ENCODE assay signal across 20 cellular contexts in genomic region chr12:107493135-107493494, GRCh38.
DNase-seq lines count a peak whose midpoint lies in the region; ATAC-seq and TF ChIP-seq lines count a peak whose summit lies in the region.
"Had no signal": no experiment of that assay in that cellular context is flagged by ENCODE, and none has a peak within 500 bp of the region (broad histone marks: within the 10 kb centered on the region; RNA-seq: fewer than 3 reads in every experiment).

No MANE protein-coding gene starts in this region.

- intact Hi-C loops in left ventricle myocardium inferior (cut with micrococcal nuclease), result no loop called here

- no peaks in the 10 kb centered on the region for H3K36me3 ChIP-seq in left ventricle myocardium inferior
- H3K36me3 ChIP-seq: breast epithelium, gastroesophageal sphincter, HAP-1, SJCRH30 had no signal

- peaks cover 29% of the 10 kb centered on the region for H3K4me1 ChIP-seq in left ventricle myocardium inferior
- H3K4me1 ChIP-seq: gastroesophageal sphincter, HAP-1, SJCRH30 had no signal

- ATAC-seq in HG03103 (IDR thresholded peaks at IDR 0.05; ENCODE audit: low read depth, unreplicated experiment), result peak; percentile 3
- no peak for ATAC-seq in activated naive CD8-positive, alpha-beta T cell treated with anti-CD3 and anti-CD28 coated beads, Interleukin-2, amount 10 ng/mL, durations not matched to agents 7 days and 5 days (ENCODE audit: low read depth)
- ATAC-seq in stimulated activated effector memory CD8-positive, alpha-beta T cell treated with anti-CD3 and anti-CD28 coated beads, Interleukin-12 subunit alpha, Interleukin-12 subunit beta, amount 100 ng/mL, for 72 hours, result no peak
- ATAC-seq: activated CD4-positive, CD25-positive, alpha-beta regulatory T cell treated with anti-CD3 and anti-CD28 coated beads, Interleukin-2, amount 50 U/mL, for 24 hours; gastroesophageal sphincter had no signal

- H3K4me3 Mint-ChIP-seq in activated naive CD4-positive, alpha-beta T cell treated with anti-CD3 and anti-CD28 coated beads, Interleukin-2, amount 10 ng/mL, durations not matched to agents 7 days and 5 days, result no peak overlapping the region
- peak overlapping the region; percentile 61 for H3K4me3 Mint-ChIP-seq in activated naive CD8-positive, alpha-beta T cell treated with anti-CD3 and anti-CD28 coated beads, Interleukin-2, amount 10 ng/mL, durations not matched to agents 7 days and 5 days
- no peak overlapping the region for H3K4me3 Mint-ChIP-seq in stimulated activated effector memory CD8-positive, alpha-beta T cell treated with anti-CD3 and anti-CD28 coated beads, Interleukin-12 subunit alpha, Interleukin-12 subunit beta, amount 100 ng/mL, for 72 hours
- H3K4me3 Mint-ChIP-seq in glutamatergic neuron (ENCODE audit: unreplicated experiment), result no peak overlapping the region

- DNase-seq in activated naive CD4-positive, alpha-beta T cell treated with anti-CD3 and anti-CD28 coated beads, Interleukin-2, amount 10 ng/mL, durations not matched to agents 7 days and 5 days, result no peak
- DNase-seq in activated naive CD4-positive, alpha-beta T cell (lab: John Stamatoyannopoulos, UW), result no peak
- no peak for DNase-seq in activated naive CD8-positive, alpha-beta T cell treated with anti-CD3 and anti-CD28 coated beads, Interleukin-2, amount 10 ng/mL, durations not matched to agents 7 days and 5 days
- DNase-seq in stimulated activated effector memory CD8-positive, alpha-beta T cell treated with anti-CD3 and anti-CD28 coated beads, Interleukin-12 subunit alpha, Interleukin-12 subunit beta, amount 100 ng/mL, for 72 hours (ENCODE audit: low spot score in 2 of 2), result no peak
- no peak for DNase-seq in glutamatergic neuron
- DNase-seq in left ventricle myocardium inferior, result no peak
- DNase-seq in LoVo (ENCODE audit: low spot score), result no peak
- DNase-seq: dorsolateral prefrontal cortex, erythroblast, KG1, NCI-H1092, NCI-H2107, NCI-H524 treated with DMSO at 0.1 percent for 48 hours, nucleus accumbens, SJCRH30 had no signal

- H3K4me1 Mint-ChIP-seq in activated naive CD4-positive, alpha-beta T cell treated with anti-CD3 and anti-CD28 coated beads, Interleukin-2, amount 10 ng/mL, durations not matched to agents 7 days and 5 days, result peaks cover 19% of the 10 kb centered on the region
- H3K4me1 Mint-ChIP-seq in activated naive CD8-positive, alpha-beta T cell treated with anti-CD3 and anti-CD28 coated beads, Interleukin-2, amount 10 ng/mL, durations not matched to agents 7 days and 5 days, result peaks cover 16% of the 10 kb centered on the region
- peaks cover 16% of the 10 kb centered on the region for H3K4me1 Mint-ChIP-seq in stimulated activated effector memory CD8-positive, alpha-beta T cell treated with anti-CD3 and anti-CD28 coated beads, Interleukin-12 subunit alpha, Interleukin-12 subunit beta, amount 100 ng/mL, for 72 hours
- no peaks in the 10 kb centered on the region for H3K4me1 Mint-ChIP-seq in glutamatergic neuron (ENCODE audit: low read depth, unreplicated experiment)

- H3K9me3 Mint-ChIP-seq in activated naive CD4-positive, alpha-beta T cell treated with anti-CD3 and anti-CD28 coated beads, Interleukin-2, amount 10 ng/mL, durations not matched to agents 7 days and 5 days, result peaks cover 3% of the 10 kb centered on the region
- peaks cover 7% of the 10 kb centered on the region for H3K9me3 Mint-ChIP-seq in activated naive CD8-positive, alpha-beta T cell treated with anti-CD3 and anti-CD28 coated beads, Interleukin-2, amount 10 ng/mL, durations not matched to agents 7 days and 5 days
- H3K9me3 Mint-ChIP-seq in stimulated activated effector memory CD8-positive, alpha-beta T cell treated with anti-CD3 and anti-CD28 coated beads, Interleukin-12 subunit alpha, Interleukin-12 subunit beta, amount 100 ng/mL, for 72 hours, result no peaks in the 10 kb centered on the region
- H3K9me3 Mint-ChIP-seq in glutamatergic neuron (ENCODE audit: unreplicated experiment), result peaks cover 4% of the 10 kb centered on the region

- peaks cover 2% of the 10 kb centered on the region for H3K36me3 Mint-ChIP-seq in activated naive CD4-positive, alpha-beta T cell treated with anti-CD3 and anti-CD28 coated beads, Interleukin-2, amount 10 ng/mL, durations not matched to agents 7 days and 5 days
- H3K36me3 Mint-ChIP-seq in activated naive CD8-positive, alpha-beta T cell treated with anti-CD3 and anti-CD28 coated beads, Interleukin-2, amount 10 ng/mL, durations not matched to agents 7 days and 5 days, result peaks cover 10% of the 10 kb centered on the region
- H3K36me3 Mint-ChIP-seq in stimulated activated effector memory CD8-positive, alpha-beta T cell treated with anti-CD3 and anti-CD28 coated beads, Interleukin-12 subunit alpha, Interleukin-12 subunit beta, amount 100 ng/mL, for 72 hours, result no peaks in the 10 kb centered on the region
- no peaks in the 10 kb centered on the region for H3K36me3 Mint-ChIP-seq in glutamatergic neuron (ENCODE audit: unreplicated experiment)

- H3K27ac Mint-ChIP-seq in activated naive CD4-positive, alpha-beta T cell treated with anti-CD3 and anti-CD28 coated beads, Interleukin-2, amount 10 ng/mL, durations not matched to agents 7 days and 5 days, result peak overlapping the region; percentile 68
- H3K27ac Mint-ChIP-seq in activated naive CD8-positive, alpha-beta T cell treated with anti-CD3 and anti-CD28 coated beads, Interleukin-2, amount 10 ng/mL, durations not matched to agents 7 days and 5 days, result peak overlapping the region; percentile 90
- peak overlapping the region; percentile 73 for H3K27ac Mint-ChIP-seq in stimulated activated effector memory CD8-positive, alpha-beta T cell treated with anti-CD3 and anti-CD28 coated beads, Interleukin-12 subunit alpha, Interleukin-12 subunit beta, amount 100 ng/mL, for 72 hours
- H3K27ac Mint-ChIP-seq in glutamatergic neuron (ENCODE audit: unreplicated experiment), result no peak overlapping the region

- CTCF ChIA-PET in activated naive CD4-positive, alpha-beta T cell treated with anti-CD3 and anti-CD28 coated beads, Interleukin-2, amount 10 ng/mL, durations not matched to agents 7 days and 5 days (lab: Charles Lee), result no interaction called here

- no peaks in the 10 kb centered on the region for H3K27me3 Mint-ChIP-seq in activated naive CD4-positive, alpha-beta T cell treated with anti-CD3 and anti-CD28 coated beads, Interleukin-2, amount 10 ng/mL, durations not matched to agents 7 days and 5 days
- no peaks in the 10 kb centered on the region for H3K27me3 Mint-ChIP-seq in activated naive CD8-positive, alpha-beta T cell treated with anti-CD3 and anti-CD28 coated beads, Interleukin-2, amount 10 ng/mL, durations not matched to agents 7 days and 5 days
- peaks cover 2% of the 10 kb centered on the region for H3K27me3 Mint-ChIP-seq in glutamatergic neuron (ENCODE audit: unreplicated experiment)

- no peak overlapping the region for H3K27ac ChIP-seq in left ventricle myocardium inferior (replicated peaks)
- H3K27ac ChIP-seq: dorsolateral prefrontal cortex, gastroesophageal sphincter, SJCRH30 had no signal

- POLR2A ChIA-PET in activated naive CD8-positive, alpha-beta T cell treated with anti-CD3 and anti-CD28 coated beads, Interleukin-2, amount 10 ng/mL, durations not matched to agents 7 days and 5 days (lab: Charles Lee), result no interaction called here

- no peak overlapping the region for H3K4me3 ChIP-seq in left ventricle myocardium inferior
- H3K4me3 ChIP-seq: breast epithelium, dorsolateral prefrontal cortex, gastroesophageal sphincter, HAP-1, SJCRH30 had no signal

- TF ChIP-seq CTCF in glutamatergic neuron (IDR thresholded peaks at IDR 0.05; ENCODE audit: partially characterized antibody, unreplicated experiment) (no peak), left ventricle myocardium inferior (IDR thresholded peaks at IDR 0.05; ENCODE audit: borderline replicate concordance) (no peak)

- H3K9me3 ChIP-seq in left ventricle myocardium inferior (replicated peaks), result no peaks in the 10 kb centered on the region
- H3K9me3 ChIP-seq: breast epithelium, HAP-1, SJCRH30 had no signal

- H3K27me3 ChIP-seq in left ventricle myocardium inferior (ENCODE audit: low read depth), result no peaks in the 10 kb centered on the region
- H3K27me3 ChIP-seq: breast epithelium, SJCRH30 had no signal
